3 cellular contexts compared by ENCODE assay signal in genomic region chr6:53529324-53530036, GRCh38.
TF ChIP-seq lines count a peak whose summit lies in the region.

No MANE protein-coding gene starts in this region.

TF ChIP-seq in SK-N-SH treated with all-trans-retinoic acid at 6 μM for 48 hours, 23 proteins besides CTCF, POLR2A, EP300 and RAD21 (continued from another document):
- TF ChIP-seq ISL1 (CRISPR knock-in tag; IDR thresholded peaks at IDR 0.05) (no peak), PATZ1 (CRISPR knock-in tag; IDR thresholded peaks at IDR 0.05; ENCODE audit: borderline replicate concordance) (no peak), GLIS3 (CRISPR knock-in tag; IDR thresholded peaks at IDR 0.05) (no peak)

TF ChIP-seq in SK-N-SH, 30 proteins besides CTCF, POLR2A, EP300 and RAD21:
- TF ChIP-seq CHD2 (IDR thresholded peaks at IDR 0.05; ENCODE audit: low read length, partially characterized antibody) (no peak), NFIC (IDR thresholded peaks at IDR 0.05; ENCODE audit: borderline replicate concordance) (no peak), REST (IDR thresholded peaks at IDR 0.05; ENCODE audit: low read depth, low read length) (no peak), IRF3 (IDR thresholded peaks at IDR 0.05; ENCODE audit: low read depth, low read length) (no peak), JUND (IDR thresholded peaks at IDR 0.05) (no peak), ZBTB33 (IDR thresholded peaks at IDR 0.05; ENCODE audit: borderline replicate concordance, low read depth) (no peak), POLR2AphosphoS5 (IDR thresholded peaks at IDR 0.05; ENCODE audit: low read depth, low read length) (no peak), FOXJ3 (CRISPR knock-in tag; IDR thresholded peaks at IDR 0.05) (no peak), RFX5 (IDR thresholded peaks at IDR 0.05; ENCODE audit: low read length) (no peak), MEF2A (IDR thresholded peaks at IDR 0.05; ENCODE audit: borderline replicate concordance, low read depth) (no peak), FOXM1 (IDR thresholded peaks at IDR 0.05; ENCODE audit: low read depth) (no peak), USF2 (IDR thresholded peaks at IDR 0.05; ENCODE audit: borderline replicate concordance, low read depth, low read length) (no peak), SIN3A (IDR thresholded peaks at IDR 0.05; ENCODE audit: borderline replicate concordance, low read depth, low read length) (no peak), ELF1 (IDR thresholded peaks at IDR 0.05) (no peak)

TF ChIP-seq in WTC11, 78 proteins besides CTCF, POLR2A, EP300 and RAD21:
- TF ChIP-seq ZNF281 (CRISPR knock-in tag; IDR thresholded peaks at IDR 0.05), result no peak
- TF ChIP-seq ZNF512 (CRISPR knock-in tag; IDR thresholded peaks at IDR 0.05; ENCODE audit: borderline replicate concordance), result no peak
- TF ChIP-seq ATF6 (CRISPR knock-in tag; IDR thresholded peaks at IDR 0.05), result no peak
- no peak for TF ChIP-seq ZNF317 (CRISPR knock-in tag; IDR thresholded peaks at IDR 0.05; ENCODE audit: borderline replicate concordance, low read depth)
- no peak for TF ChIP-seq USF2 (CRISPR knock-in tag; IDR thresholded peaks at IDR 0.05)
- no peak for TF ChIP-seq CREM (CRISPR knock-in tag; IDR thresholded peaks at IDR 0.05)
- TF ChIP-seq KAT7 (CRISPR knock-in tag; IDR thresholded peaks at IDR 0.05; ENCODE audit: borderline replicate concordance), result no peak
- TF ChIP-seq ETV6 (CRISPR knock-in tag; IDR thresholded peaks at IDR 0.05), result no peak
- no peak for TF ChIP-seq ZNF423 (CRISPR knock-in tag; IDR thresholded peaks at IDR 0.05)
- no peak for TF ChIP-seq TCF7 (CRISPR knock-in tag; IDR thresholded peaks at IDR 0.05; ENCODE audit: low read depth)
- no peak for TF ChIP-seq PRRX2 (CRISPR knock-in tag; IDR thresholded peaks at IDR 0.05)
- TF ChIP-seq HMGXB4 (CRISPR knock-in tag; IDR thresholded peaks at IDR 0.05), result no peak
- TF ChIP-seq MXD4 (CRISPR knock-in tag; IDR thresholded peaks at IDR 0.05; ENCODE audit: borderline replicate concordance), result no peak
- TF ChIP-seq ZBTB21 (CRISPR knock-in tag; IDR thresholded peaks at IDR 0.05; ENCODE audit: borderline replicate concordance), result no peak
